ENCODE assay signal across 15 cellular contexts in genomic region chr10:28095791-28096367, GRCh38.
A peak's percentile ranks its signal among the peaks of the same experiment; 100 is the strongest.
DNase-seq lines count a peak whose midpoint lies in the region; ATAC-seq and TF ChIP-seq lines count a peak whose summit lies in the region.
"Had no signal": no experiment of that assay in that cellular context is flagged by ENCODE, and none has a peak within 500 bp of the region (broad histone marks: within the 10 kb centered on the region; RNA-seq: fewer than 3 reads in every experiment).

No MANE protein-coding gene starts in this region.

- H3K9ac ChIP-seq in mesenchymal stem cell (ENCODE audit: low read length), result peak overlapping the region; percentile 46

- ATAC-seq in GM21360 (IDR thresholded peaks at IDR 0.05; ENCODE audit: unreplicated experiment), result no peak
- ATAC-seq: CD8-positive, alpha-beta T cell; HepG2 had no signal

- H2AFZ ChIP-seq in mesenchymal stem cell (ENCODE audit: low read depth, low read length), result no peak overlapping the region

- no peak overlapping the region for H2BK15ac ChIP-seq in mesenchymal stem cell (ENCODE audit: low read depth, poor library complexity, severe bottlenecking)

- no peak overlapping the region for H3K18ac ChIP-seq in mesenchymal stem cell (ENCODE audit: low read depth in 1 of 2, low read length in 2 of 2)

- no peak overlapping the region for H3K14ac ChIP-seq in mesenchymal stem cell (ENCODE audit: low read length in 2 of 2)

- H3K4me1 ChIP-seq in HEK293 (ENCODE audit: control insufficient read depth, insufficient read depth, low read length) (no peaks in the 10 kb centered on the region), mesenchymal stem cell (ENCODE audit: control insufficient read depth, insufficient read depth, low read depth, low read length) (no peaks in the 10 kb centered on the region)
- H3K4me1 ChIP-seq: BE2C had no signal

- H2AK5ac ChIP-seq in mesenchymal stem cell (ENCODE audit: low read length, severe bottlenecking), result no peak overlapping the region

- peaks cover 1% of the 10 kb centered on the region for H3K79me1 ChIP-seq in mesenchymal stem cell (replicated peaks; ENCODE audit: low read length, poor library complexity, severe bottlenecking)

- H3K27ac ChIP-seq in HEK293 (ENCODE audit: extremely low read depth, low read depth, low read length) (no peak overlapping the region), mesenchymal stem cell (ENCODE audit: low read length, poor library complexity, severe bottlenecking) (no peak overlapping the region)

- no peak overlapping the region for H2BK120ac ChIP-seq in mesenchymal stem cell (ENCODE audit: low read depth, low read length)

- H3K9me3 ChIP-seq in HEK293 (ENCODE audit: control insufficient read depth, insufficient read depth, low read depth, low read length) (no peaks in the 10 kb centered on the region), mesenchymal stem cell (ENCODE audit: control insufficient read depth, low read length) (no peaks in the 10 kb centered on the region)
- H3K9me3 ChIP-seq: BE2C had no signal

- WGBS in mesenchymal stem cell, result 100% methylated on average over 2 of the region's 5 CpGs

- CTCF ChIA-PET in HEK293 (lab: Yijun Ruan, JAX), result no interaction called here

- no peak overlapping the region for H2BK5ac ChIP-seq in mesenchymal stem cell (ENCODE audit: low read depth, low read length, poor library complexity, severe bottlenecking)

- TF ChIP-seq CTCF in AG10803 (conservative IDR thresholded peaks at IDR 0.05; ENCODE audit: low read length), result no peak
- TF ChIP-seq CTCF in HEK293 (tag by site-specific recombination; IDR thresholded peaks at IDR 0.05), result no peak

- no peak overlapping the region for H3K4me2 ChIP-seq in mesenchymal stem cell (ENCODE audit: low read length, poor library complexity, severe bottlenecking)

- H4K8ac ChIP-seq in mesenchymal stem cell (ENCODE audit: low read length), result no peak overlapping the region

- H3K4me3 ChIP-seq in AG10803 (ENCODE audit: low read length), result peak overlapping the region; percentile 14
- H3K4me3 ChIP-seq in HEK293 (ENCODE audit: low read depth, low read length), result no peak overlapping the region
- H3K4me3 ChIP-seq in mesenchymal stem cell (ENCODE audit: insufficient read depth in 1 of 2, low read depth in 1 of 2, low read length in 2 of 2), result peak overlapping the region in 1 of 2 experiments; percentile 54

- H3K23ac ChIP-seq in mesenchymal stem cell (ENCODE audit: low read length in 2 of 2), result no peak overlapping the region

- POLR2A ChIA-PET in HEK293 (lab: Yijun Ruan, JAX), result no interaction called here

- H3K27me3 ChIP-seq in mesenchymal stem cell (ENCODE audit: control insufficient read depth in 1 of 2, insufficient read depth in 1 of 2, low read length in 2 of 2), result no peaks in the 10 kb centered on the region
- H3K27me3 ChIP-seq: BE2C had no signal

- H3K36me3 ChIP-seq in HEK293 (ENCODE audit: control insufficient read depth in 2 of 2, insufficient read depth in 1 of 2, low read length in 2 of 2), result no peaks in the 10 kb centered on the region
- H3K36me3 ChIP-seq in mesenchymal stem cell (ENCODE audit: control insufficient read depth in 1 of 2, insufficient read depth in 2 of 2, low read depth in 1 of 2, low read length in 2 of 2), result no peaks in the 10 kb centered on the region
- H3K36me3 ChIP-seq: BE2C had no signal

- no peak overlapping the region for H2BK12ac ChIP-seq in mesenchymal stem cell (ENCODE audit: low read length in 2 of 2)

- H3K4ac ChIP-seq in mesenchymal stem cell (ENCODE audit: low read depth in 1 of 2, low read length in 2 of 2), result no peak overlapping the region

- no peak overlapping the region for H4K91ac ChIP-seq in mesenchymal stem cell (ENCODE audit: low read length)

- peak; percentile 7 for DNase-seq in AG10803 (ENCODE audit: low read depth)
- DNase-seq in OCI-M1 (lab: John Stamatoyannopoulos, UW), result peak; percentile 40
- DNase-seq in mesenchymal stem cell, result no peak
- DNase-seq in nucleus accumbens (lab: John Stamatoyannopoulos, UW), result no peak
- no peak for DNase-seq in activated effector memory CD4-positive, alpha-beta T cell treated with anti-CD3 and anti-CD28 coated beads, Interleukin-2, amount 50 U/mL, for 16 hours
- DNase-seq: BE2C; CD8-positive, alpha-beta T cell; Karpas-422; NCI-H187 treated with DMSO at 0.1 percent for 48 hours; NCI-H446 treated with DMSO at 0.1 percent for 48 hours; NCI-H774; SHP77 treated with DMSO at 0.1 percent for 48 hours had no signal

TF ChIP-seq in HEK293, 187 proteins besides CTCF, POLR2A, EP300 and RAD21:
- TF ChIP-seq ZNF449 (tag by site-specific recombination; IDR thresholded peaks at IDR 0.05) (no peak), ZNF549 (tag by site-specific recombination; IDR thresholded peaks at IDR 0.05) (no peak), ZNF747 (tag by site-specific recombination; IDR thresholded peaks at IDR 0.05) (no peak), ZIC2 (tag by site-specific recombination; IDR thresholded peaks at IDR 0.05) (no peak), ZFHX2 (tag by site-specific recombination; conservative IDR thresholded peaks at IDR 0.05) (no peak), ZNF501 (tag by site-specific recombination; IDR thresholded peaks at IDR 0.05) (no peak), ZNF473 (tag by site-specific recombination; IDR thresholded peaks at IDR 0.05) (no peak), ZNF561 (tag by site-specific recombination; IDR thresholded peaks at IDR 0.05; ENCODE audit: borderline replicate concordance) (no peak), ZNF292 (tag by site-specific recombination; IDR thresholded peaks at IDR 0.05; ENCODE audit: borderline replicate concordance, low read depth) (no peak), PRDM6 (tag by site-specific recombination; IDR thresholded peaks at IDR 0.05) (peak; percentile 23; the same call in 1 of the 2 replicates), TCF7L2 (IDR thresholded peaks at IDR 0.05; ENCODE audit: borderline replicate concordance, low read depth, low read length) (peak; percentile 41; the same call in 1 of the 2 replicates), ZBTB44 (tag by site-specific recombination; IDR thresholded peaks at IDR 0.05) (no peak), HOXA7 (CRISPR knock-in tag; IDR thresholded peaks at IDR 0.05; ENCODE audit: borderline replicate concordance) (no peak), BCL11A (tag by site-specific recombination; IDR thresholded peaks at IDR 0.05; ENCODE audit: low read depth) (no peak), ZNF211 (tag by site-specific recombination; IDR thresholded peaks at IDR 0.05; ENCODE audit: low read depth) (no peak)
TF ChIP-seq in HEK293: peak in this region for 2.

Comparison
In these comparisons a context has a peak if more than half of its experiments do, and no peak if none do; other contexts are left out.
1. DNase-seq: peak in AG10803 (single experiment) and OCI-M1 (single experiment); none in mesenchymal stem cell (single experiment), nucleus accumbens (0 of 56) and activated effector memory CD4-positive, alpha-beta T cell treated with anti-CD3 and anti-CD28 coated beads, Interleukin-2, amount 50 U/mL, for 16 hours (single experiment).